26 cellular contexts compared by ENCODE assay signal in genomic region chr11:35971841-35972422, GRCh38.
"Had no signal": no experiment of that assay in that cellular context is flagged by ENCODE, and none has a peak within 500 bp of the region (broad histone marks: within the 10 kb centered on the region; RNA-seq: fewer than 3 reads in every experiment).

No MANE protein-coding gene starts in this region.

- H3K27me3 ChIP-seq: brain microvascular endothelial cell, cardiac muscle cell had no signal

- H3K4me1 Mint-ChIP-seq: activated CD4-positive, alpha-beta T cell treated with anti-CD3 and anti-CD28 coated beads, Interleukin-2, amount 10 ng/mL, durations not matched to agents 7 days and 5 days; activated naive CD4-positive, alpha-beta T cell treated with anti-CD3 and anti-CD28 coated beads, Interleukin-2, amount 10 ng/mL, durations not matched to agents 7 days and 5 days; T-cell had no signal

- H3K4me3 Mint-ChIP-seq: activated CD4-positive, alpha-beta memory T cell treated with anti-CD3 and anti-CD28 coated beads for 36 hours; activated CD4-positive, alpha-beta T cell treated with anti-CD3 and anti-CD28 coated beads, Interleukin-2, amount 10 ng/mL, durations not matched to agents 7 days and 5 days; activated naive CD4-positive, alpha-beta T cell treated with anti-CD3 and anti-CD28 coated beads, Interleukin-2, amount 10 ng/mL, durations not matched to agents 7 days and 5 days; activated naive CD8-positive, alpha-beta T cell treated with anti-CD3 and anti-CD28 coated beads for 36 hours; activated T-cell treated with anti-CD3 and anti-CD28 coated beads, Interleukin-2, amount 50 U/mL, for 4 hours; T-cell had no signal

- H3K27ac Mint-ChIP-seq: activated CD4-positive, alpha-beta memory T cell treated with anti-CD3 and anti-CD28 coated beads for 36 hours; activated CD4-positive, alpha-beta T cell treated with anti-CD3 and anti-CD28 coated beads, Interleukin-2, amount 10 ng/mL, durations not matched to agents 7 days and 5 days; activated naive CD4-positive, alpha-beta T cell treated with anti-CD3 and anti-CD28 coated beads, Interleukin-2, amount 10 ng/mL, durations not matched to agents 7 days and 5 days; activated naive CD8-positive, alpha-beta T cell treated with anti-CD3 and anti-CD28 coated beads for 36 hours; T-cell had no signal

- ATAC-seq: activated T-cell treated with anti-CD3 and anti-CD28 coated beads, Interleukin-2, amount 50 U/mL, for 4 hours; PC-3; T-cell had no signal

- H3K9me3 Mint-ChIP-seq: activated CD4-positive, alpha-beta memory T cell treated with anti-CD3 and anti-CD28 coated beads for 36 hours; activated CD4-positive, alpha-beta T cell treated with anti-CD3 and anti-CD28 coated beads, Interleukin-2, amount 10 ng/mL, durations not matched to agents 7 days and 5 days; activated naive CD4-positive, alpha-beta T cell treated with anti-CD3 and anti-CD28 coated beads, Interleukin-2, amount 10 ng/mL, durations not matched to agents 7 days and 5 days had no signal

- DNase-seq: activated CD4-positive, alpha-beta memory T cell treated with anti-CD3 and anti-CD28 coated beads for 36 hours; activated CD4-positive, alpha-beta T cell treated with anti-CD3 and anti-CD28 coated beads, Interleukin-2, amount 10 ng/mL, durations not matched to agents 7 days and 5 days; activated CD4-positive, CD25-positive, alpha-beta regulatory T cell; activated CD8-positive, alpha-beta memory T cell treated with anti-CD3 and anti-CD28 coated beads for 24 hours; activated gamma-delta T cell; activated naive CD4-positive, alpha-beta T cell treated with anti-CD3 and anti-CD28 coated beads, Interleukin-2, amount 10 ng/mL, durations not matched to agents 7 days and 5 days; activated naive CD8-positive, alpha-beta T cell treated with anti-CD3 and anti-CD28 coated beads for 36 hours; activated T-cell treated with anti-CD3 and anti-CD28 coated beads, Interleukin-2, amount 50 U/mL, for 4 hours; brain microvascular endothelial cell; cerebellar nuclear complex; MM.1S; NCI-H1105; NCI-H1436; NCI-H1694 treated with DMSO at 0.1 percent for 48 hours; NCI-H2029 treated with DMSO at 0.1 percent for 48 hours; NCI-H345; NCI-H510A treated with DMSO at 0.1 percent for 48 hours; NCI-H69; NK-92 treated with Interleukin-12 subunit alpha and Interleukin-12 subunit beta, amount 100 ng/mL, for 24 hours; PC-3; SIG-M5; T-cell; T-helper 2 cell; T1000 had no signal

- H3K27ac ChIP-seq: brain microvascular endothelial cell, cardiac muscle cell had no signal

- FAIRE-seq: TTC549 had no signal

- H3K27me3 Mint-ChIP-seq: activated naive CD8-positive, alpha-beta T cell treated with anti-CD3 and anti-CD28 coated beads for 36 hours had no signal

- H3K36me3 Mint-ChIP-seq: activated CD4-positive, alpha-beta memory T cell treated with anti-CD3 and anti-CD28 coated beads for 36 hours; activated naive CD4-positive, alpha-beta T cell treated with anti-CD3 and anti-CD28 coated beads, Interleukin-2, amount 10 ng/mL, durations not matched to agents 7 days and 5 days; activated naive CD8-positive, alpha-beta T cell treated with anti-CD3 and anti-CD28 coated beads for 36 hours; T-cell had no signal
